ENCODE assay signal across 20 cellular contexts in the genomic region with DNA sequence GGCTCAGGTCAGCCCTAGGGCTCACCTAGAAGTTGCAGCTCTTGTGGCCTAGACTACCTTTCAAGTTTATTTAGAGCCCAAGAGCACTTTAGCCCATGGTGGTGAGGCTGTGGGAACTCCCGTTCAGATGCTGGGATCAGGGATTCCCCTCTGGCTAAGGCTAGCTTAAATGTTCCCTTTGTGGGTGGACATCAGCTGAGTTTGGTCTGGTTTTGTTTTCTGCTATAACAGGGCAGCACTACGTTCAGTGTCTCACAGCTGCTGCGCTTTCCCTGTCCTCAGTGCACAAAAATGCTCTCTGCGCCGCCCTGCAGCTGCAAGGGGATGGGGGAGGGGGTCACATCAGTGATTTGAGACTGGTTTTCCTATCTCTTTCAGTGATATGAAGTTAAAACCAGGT.
A peak's percentile ranks its signal among the peaks of the same experiment; 100 is the strongest.
DNase-seq lines count a peak whose midpoint lies in the region; ATAC-seq, FAIRE-seq and TF ChIP-seq lines count a peak whose summit lies in the region.
"Had no signal": no experiment of that assay in that cellular context is flagged by ENCODE, and none has a peak within 500 bp of the region (broad histone marks: within the 10 kb centered on the region; RNA-seq: fewer than 3 reads in every experiment).

No MANE protein-coding gene starts in this region.

- H3K36me3 Mint-ChIP-seq in activated T-cell treated with anti-CD3 and anti-CD28 coated beads, Interleukin-2, amount 50 U/mL, for 24 hours (ENCODE audit: low read depth): no peaks in the 10 kb centered on the region
- H3K36me3 Mint-ChIP-seq: CD8-positive, alpha-beta T cell had no signal

- H4K8ac ChIP-seq in mesendoderm (ENCODE audit: low read depth, low read length): no peak overlapping the region

- H3K27ac Mint-ChIP-seq in activated T-cell treated with anti-CD3 and anti-CD28 coated beads, Interleukin-2, amount 50 U/mL, for 24 hours: no peak overlapping the region
- H3K27ac Mint-ChIP-seq: CD8-positive, alpha-beta T cell had no signal

- no peaks in the 10 kb centered on the region for H3K36me3 ChIP-seq in mesendoderm (ENCODE audit: control insufficient read depth, insufficient read depth, low read length)

- H2BK5ac ChIP-seq in mesendoderm (ENCODE audit: low read length): no peak overlapping the region

- H3K4me3 Mint-ChIP-seq in activated T-cell treated with anti-CD3 and anti-CD28 coated beads, Interleukin-2, amount 50 U/mL, for 24 hours: no peak overlapping the region
- H3K4me3 Mint-ChIP-seq: CD8-positive, alpha-beta T cell had no signal

- H2AK5ac ChIP-seq in mesendoderm (ENCODE audit: low read length): no peak overlapping the region

- DNase-seq in NCI-H146 (lab: John Stamatoyannopoulos, UW): peak; percentile 7
- no peak for DNase-seq in NCI-H146 treated with DMSO at 0.1 percent for 48 hours (lab: John Stamatoyannopoulos, UW; ENCODE audit: unreplicated experiment)
- DNase-seq in GM12865 (ENCODE audit: low read depth): peak; percentile 6
- no peak for DNase-seq in mesendoderm
- no peak for DNase-seq in activated T-cell treated with anti-CD3 and anti-CD28 coated beads, Interleukin-2, amount 50 U/mL, for 24 hours
- DNase-seq in hippocampal formation (lab: John Stamatoyannopoulos, UW): no peak
- no peak for DNase-seq in RCC 7860 (ENCODE audit: low spot score)
- DNase-seq: AML-193; C1 segment of cervical spinal cord; Calu3; CD8-positive, alpha-beta T cell; EL; Karpas-422; MV-4-11; NCI-H1436; NCI-H2029; NCI-H524 treated with DMSO at 0.1 percent for 48 hours had no signal

- H3K18ac ChIP-seq in mesendoderm (ENCODE audit: low read length): peak overlapping the region; percentile 22

- no peak overlapping the region for H4K5ac ChIP-seq in mesendoderm (ENCODE audit: low read length)

- FAIRE-seq in RCC 7860 (lab: Jason Lieb, UNC): no peak

- no peak overlapping the region for H3K4me2 ChIP-seq in mesendoderm (ENCODE audit: low read length)

- H3K79me2 ChIP-seq in mesendoderm (ENCODE audit: control insufficient read depth, insufficient read depth, low read length): no peaks in the 10 kb centered on the region

- no peak overlapping the region for H3K4me3 ChIP-seq in GM12865 (ENCODE audit: low read depth, low read length)
- H3K4me3 ChIP-seq in mesendoderm (ENCODE audit: low read length): no peak overlapping the region

- no CpG with 5 or more reads among the region's 5 CpGs for WGBS in mesendoderm (ENCODE audit: extremely low coverage, insufficient coverage, low lambda C conversion rate)

- H3K27me3 ChIP-seq in mesendoderm (ENCODE audit: insufficient read depth, low read length, poor library complexity): no peaks in the 10 kb centered on the region

- peak overlapping the region; percentile 9 for H3K56ac ChIP-seq in mesendoderm (ENCODE audit: low read length)

- no peak overlapping the region for H3K27ac ChIP-seq in mesendoderm (ENCODE audit: low read depth, low read length)

- no peak overlapping the region for H3K9ac ChIP-seq in mesendoderm (ENCODE audit: low read length)

- peaks cover 2% of the 10 kb centered on the region for H3K4me1 ChIP-seq in mesendoderm (ENCODE audit: control insufficient read depth, low read depth, low read length)

- peak overlapping the region; percentile 18 for H3K4ac ChIP-seq in mesendoderm (ENCODE audit: low read depth, low read length)

- no peak overlapping the region for H3K23ac ChIP-seq in mesendoderm (ENCODE audit: low read length)

- H3K79me1 ChIP-seq in mesendoderm (ENCODE audit: low read length): no peaks in the 10 kb centered on the region

- H2BK15ac ChIP-seq in mesendoderm (replicated peaks; ENCODE audit: low read depth): no peak overlapping the region

- ATAC-seq in HG02798 (IDR thresholded peaks at IDR 0.05; ENCODE audit: poor library complexity, unreplicated experiment): peak; percentile 55
- ATAC-seq: CD8-positive, alpha-beta T cell; Panc1; SK-N-SH treated with all-trans-retinoic acid at 6 μM for 48 hours had no signal

- H3K27me3 Mint-ChIP-seq in activated T-cell treated with anti-CD3 and anti-CD28 coated beads, Interleukin-2, amount 50 U/mL, for 24 hours: no peaks in the 10 kb centered on the region

- H2BK120ac ChIP-seq in mesendoderm (ENCODE audit: low read depth, low read length): no peak overlapping the region

- H3K9me3 Mint-ChIP-seq in activated T-cell treated with anti-CD3 and anti-CD28 coated beads, Interleukin-2, amount 50 U/mL, for 24 hours: peaks cover 12% of the 10 kb centered on the region

- H3K4me1 Mint-ChIP-seq in activated T-cell treated with anti-CD3 and anti-CD28 coated beads, Interleukin-2, amount 50 U/mL, for 24 hours (ENCODE audit: low read depth): no peaks in the 10 kb centered on the region

- no peak for TF ChIP-seq CTCF in GM12865 (IDR thresholded peaks at IDR 0.05; ENCODE audit: insufficient read depth, low read depth, low read length, missing control alignments)

Comparison
In these comparisons a context has a peak if more than half of its experiments do, and no peak if none do; other contexts are left out.
1. DNase-seq: peak in NCI-H146 (single experiment) and GM12865 (single experiment); none in NCI-H146 treated with DMSO at 0.1 percent for 48 hours (single experiment), mesendoderm (single experiment), activated T-cell treated with anti-CD3 and anti-CD28 coated beads, Interleukin-2, amount 50 U/mL, for 24 hours (single experiment), hippocampal formation (0 of 2) and RCC 7860 (single experiment).